In genomic region chr11:125086633-125087296, GRCh38 we compare ENCODE assay signal across 1 cellular context.
TF ChIP-seq lines count a peak whose summit lies in the region.

No MANE protein-coding gene starts in this region.

TF ChIP-seq in H1, 55 proteins besides CTCF, POLR2A, EP300 and RAD21:
- TF ChIP-seq MAFK (IDR thresholded peaks at IDR 0.05; ENCODE audit: low read depth, low read length) (no peak), SUZ12 (IDR thresholded peaks at IDR 0.05; ENCODE audit: low read length) (no peak), RBBP5 (IDR thresholded peaks at IDR 0.05; ENCODE audit: borderline replicate concordance, low read depth, low read length) (no peak), BACH1 (IDR thresholded peaks at IDR 0.05; ENCODE audit: low read length) (no peak), RFX5 (IDR thresholded peaks at IDR 0.05; ENCODE audit: borderline replicate concordance, low read depth, low read length) (no peak), RNF2 (IDR thresholded peaks at IDR 0.05; ENCODE audit: borderline replicate concordance, low read depth, low read length, missing control alignments, poor library complexity, severe bottlenecking) (no peak), SP4 (IDR thresholded peaks at IDR 0.05; ENCODE audit: low read length) (no peak), SP2 (IDR thresholded peaks at IDR 0.05; ENCODE audit: low read length) (no peak), TAF1 (IDR thresholded peaks at IDR 0.05; ENCODE audit: low read depth, low read length) (no peak), KDM4A (IDR thresholded peaks at IDR 0.05; ENCODE audit: low read depth, low read length, severe bottlenecking) (no peak), HDAC2 (IDR thresholded peaks at IDR 0.05; ENCODE audit: borderline replicate concordance in 1 of 2, low read depth in 2 of 2, low read length in 2 of 2) (no peak), SP1 (IDR thresholded peaks at IDR 0.05; ENCODE audit: low read depth, low read length) (no peak), MAX (IDR thresholded peaks at IDR 0.05) (no peak)
